Comparison of ENCODE assay signal across 9 cellular contexts in the genomic region with DNA sequence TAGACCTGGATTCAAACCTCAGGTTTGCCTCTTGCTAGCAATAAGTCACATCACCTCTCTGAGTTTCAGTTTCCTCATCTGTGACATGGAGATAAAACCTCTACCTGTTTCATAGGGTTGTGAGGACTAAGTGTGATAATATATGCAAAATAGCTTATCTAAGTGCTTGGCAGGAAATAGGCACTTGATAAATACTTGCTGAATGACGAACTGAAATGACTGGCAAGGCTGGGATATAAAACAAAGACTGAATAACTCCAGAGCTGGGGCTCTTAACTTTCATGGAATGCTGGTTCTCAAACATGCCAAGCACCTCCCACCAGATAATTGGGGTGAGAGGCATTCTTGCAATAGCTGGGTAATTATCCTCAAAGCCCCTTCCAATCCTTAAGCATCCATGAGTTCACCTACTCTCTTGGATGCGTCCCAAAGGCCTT.
DNase-seq lines count a peak whose midpoint lies in the region; ATAC-seq and TF ChIP-seq lines count a peak whose summit lies in the region.
"Had no signal": no experiment of that assay in that cellular context is flagged by ENCODE, and none has a peak within 500 bp of the region (broad histone marks: within the 10 kb centered on the region; RNA-seq: fewer than 3 reads in every experiment).

No MANE protein-coding gene starts in this region.

- no peak for TF ChIP-seq CTCF in MCF 10A (IDR thresholded peaks at IDR 0.05; ENCODE audit: unreplicated experiment)

- peaks cover 66% of the 10 kb centered on the region for H3K4me1 Mint-ChIP-seq in MCF 10A (ENCODE audit: insufficient read depth, unreplicated experiment)

- H3K36me3 Mint-ChIP-seq in MCF 10A (ENCODE audit: insufficient read depth, unreplicated experiment), result no peaks in the 10 kb centered on the region
- H3K36me3 Mint-ChIP-seq: naive B cell had no signal

- no TSS peak for BruUV-seq in MCF 10A (replicated peaks; lab: Mats Ljungman, UMichigan)

- H3K4ac ChIP-seq in mesenchymal stem cell (ENCODE audit: low read depth in 1 of 2, low read length in 2 of 2), result peak overlapping the region; percentile 43 to 67

- 0% methylated on average over 1 of the region's 2 CpGs for WGBS in mesenchymal stem cell

- H3K79me1 ChIP-seq in mesenchymal stem cell (replicated peaks; ENCODE audit: low read length, poor library complexity, severe bottlenecking), result no peaks in the 10 kb centered on the region

- no peak overlapping the region for H3K23ac ChIP-seq in mesenchymal stem cell (ENCODE audit: low read length in 2 of 2)

- H3K4me2 ChIP-seq in mesenchymal stem cell (ENCODE audit: low read length, poor library complexity, severe bottlenecking), result no peak overlapping the region

- ATAC-seq in GM21717 (IDR thresholded peaks at IDR 0.05; ENCODE audit: unreplicated experiment) (no peak), HG03135 (IDR thresholded peaks at IDR 0.05; ENCODE audit: unreplicated experiment) (no peak)

- H4K91ac ChIP-seq in mesenchymal stem cell (ENCODE audit: low read length), result no peak overlapping the region

- H3K27me3 Mint-ChIP-seq in MCF 10A (ENCODE audit: insufficient read depth, unreplicated experiment), result no peaks in the 10 kb centered on the region
- H3K27me3 Mint-ChIP-seq: naive B cell had no signal

- H2BK120ac ChIP-seq in mesenchymal stem cell (ENCODE audit: low read depth, low read length), result peak overlapping the region; percentile 29

- H3K14ac ChIP-seq in mesenchymal stem cell (ENCODE audit: low read length in 2 of 2), result no peak overlapping the region

- peaks cover 16% of the 10 kb centered on the region for H3K4me1 ChIP-seq in mesenchymal stem cell (ENCODE audit: control insufficient read depth, insufficient read depth, low read depth, low read length)

- H3K9me3 ChIP-seq in mesenchymal stem cell (ENCODE audit: control insufficient read depth, low read length), result no peaks in the 10 kb centered on the region

- no peak overlapping the region for H2AK5ac ChIP-seq in mesenchymal stem cell (ENCODE audit: low read length, severe bottlenecking)

- no peak overlapping the region for H3K4me3 Mint-ChIP-seq in MCF 10A (ENCODE audit: unreplicated experiment)
- H3K4me3 Mint-ChIP-seq: naive B cell had no signal

- intact Hi-C loops in MCF 10A (cut with micrococcal nuclease), result loop anchor here (1.0 kb wide), 4 partner anchors 43 to 200 kb away; no protein-coding TSS in a partner anchor

- H3K27ac ChIP-seq in mesenchymal stem cell (ENCODE audit: low read length, poor library complexity, severe bottlenecking), result peak overlapping the region; percentile 65

- H3K18ac ChIP-seq in mesenchymal stem cell (ENCODE audit: low read depth in 1 of 2, low read length in 2 of 2), result peak overlapping the region in 1 of 2 experiments; percentile 75

- peak overlapping the region; percentile 76 for H3K27ac Mint-ChIP-seq in MCF 10A (ENCODE audit: low read depth, unreplicated experiment)

- peak; percentile 57 for DNase-seq in AG08396 (ENCODE audit: low spot score)
- DNase-seq in HS-5 (ENCODE audit: low read depth), result peak; percentile 91
- DNase-seq in MCF 10A (ENCODE audit: unreplicated experiment), result peak; percentile 54
- peak; percentile 89 for DNase-seq in mesenchymal stem cell
- no peak for DNase-seq in cortex of kidney (lab: John Stamatoyannopoulos, UW)
- DNase-seq in NCI-H1105 (lab: John Stamatoyannopoulos, UW), result no peak
- DNase-seq: naive B cell had no signal

- H3K9ac ChIP-seq in mesenchymal stem cell (ENCODE audit: low read length), result peak overlapping the region; percentile 46

- no peak overlapping the region for H3K4me3 ChIP-seq in mesenchymal stem cell (ENCODE audit: insufficient read depth in 1 of 2, low read depth in 1 of 2, low read length in 2 of 2)

- peak overlapping the region in 1 of 2 experiments; percentile 4 for H2BK12ac ChIP-seq in mesenchymal stem cell (ENCODE audit: low read length in 2 of 2)

- no peak overlapping the region for H2AFZ ChIP-seq in mesenchymal stem cell (ENCODE audit: low read depth, low read length)

- POLR2A ChIA-PET in MCF 10A (lab: Yijun Ruan, JAX), result interaction anchor here (0.5 to 8.8 kb wide), 27 partner anchors 8 to 870 kb away, joined by 3 to 284 read pairs (median 4); partner anchors contain the start of genes ADRB2 and SH3TC2

- no peaks in the 10 kb centered on the region for H3K27me3 ChIP-seq in mesenchymal stem cell (ENCODE audit: control insufficient read depth in 1 of 2, insufficient read depth in 1 of 2, low read length in 2 of 2)

- H3K9me3 Mint-ChIP-seq in MCF 10A (ENCODE audit: unreplicated experiment), result no peaks in the 10 kb centered on the region
- H3K9me3 Mint-ChIP-seq: naive B cell had no signal

- H2BK5ac ChIP-seq in mesenchymal stem cell (ENCODE audit: low read depth, low read length, poor library complexity, severe bottlenecking), result no peak overlapping the region

- H3K36me3 ChIP-seq in mesenchymal stem cell (ENCODE audit: control insufficient read depth in 1 of 2, insufficient read depth in 2 of 2, low read depth in 1 of 2, low read length in 2 of 2), result no peaks in the 10 kb centered on the region

- CTCF ChIA-PET in MCF 10A (lab: Yijun Ruan, JAX), result interaction anchor here (0.6 to 8.7 kb wide), 30 partner anchors 12 to 522 kb away, joined by 3 to 201 read pairs (median 10); partner anchors contain the start of gene ADRB2

- H4K8ac ChIP-seq in mesenchymal stem cell (ENCODE audit: low read length), result no peak overlapping the region

- no peak overlapping the region for H2BK15ac ChIP-seq in mesenchymal stem cell (ENCODE audit: low read depth, poor library complexity, severe bottlenecking)

Comparison
In these comparisons a context has a peak if more than half of its experiments do, and no peak if none do; other contexts are left out.
1. DNase-seq: peak in AG08396 (single experiment), HS-5 (single experiment), MCF 10A (single experiment) and mesenchymal stem cell (single experiment); none in cortex of kidney (single experiment) and NCI-H1105 (single experiment).